ENCODE assay signal across 1 cellular context in genomic region chr7:107579881-107580715, GRCh38.
TF ChIP-seq lines count a peak whose summit lies in the region.

TSS of gene BCAP29 (plus strand) at chr7:107580246. CDS start at chr7:107580773, 527 bp downstream.

TF ChIP-seq in HEK293, 187 proteins besides CTCF, POLR2A, EP300 and RAD21 (continued from another document and continues in another):
- TF ChIP-seq ZBTB11 (tag by site-specific recombination; conservative IDR thresholded peaks at IDR 0.05; ENCODE audit: low read depth): peak; percentile 74
- no peak for TF ChIP-seq WT1 (tag by site-specific recombination; IDR thresholded peaks at IDR 0.05)
- no peak for TF ChIP-seq ZNF837 (tag by site-specific recombination; IDR thresholded peaks at IDR 0.05)
- TF ChIP-seq ZNF174 (tag by site-specific recombination; IDR thresholded peaks at IDR 0.05): no peak
- TF ChIP-seq ZNF513 (tag by site-specific recombination; IDR thresholded peaks at IDR 0.05): peak; percentile 20; the same call in 1 of the 2 replicates
- TF ChIP-seq ZNF830 (tag by site-specific recombination; IDR thresholded peaks at IDR 0.05; ENCODE audit: low read depth): no peak
- peak; percentile 36; the same call in 1 of the 2 replicates for TF ChIP-seq YY1 (tag by site-specific recombination; IDR thresholded peaks at IDR 0.05)
- peak; percentile 70 for TF ChIP-seq KLF9 (tag by site-specific recombination; IDR thresholded peaks at IDR 0.05; ENCODE audit: low read depth)
- no peak for TF ChIP-seq GLI4 (tag by site-specific recombination; IDR thresholded peaks at IDR 0.05)
- peak; percentile 76 for TF ChIP-seq PATZ1 (tag by site-specific recombination; IDR thresholded peaks at IDR 0.05)
- TF ChIP-seq ZNF561 (tag by site-specific recombination; IDR thresholded peaks at IDR 0.05; ENCODE audit: borderline replicate concordance): peak; percentile 98
- TF ChIP-seq ZNF449 (tag by site-specific recombination; IDR thresholded peaks at IDR 0.05): peak; percentile 83
- peak; percentile 42; the same call in 1 of the 2 replicates for TF ChIP-seq ZNF549 (tag by site-specific recombination; IDR thresholded peaks at IDR 0.05)
- no peak for TF ChIP-seq ATF2 (tag by site-specific recombination; IDR thresholded peaks at IDR 0.05; ENCODE audit: low read depth)
- 0 out of 2 replicates have a peak, but pooled peaks have one; percentile 14 for TF ChIP-seq ZNF37A (tag by site-specific recombination; IDR thresholded peaks at IDR 0.05)
- TF ChIP-seq ZNF19 (tag by site-specific recombination; IDR thresholded peaks at IDR 0.05; ENCODE audit: low read depth): no peak
- no peak for TF ChIP-seq ZBTB48 (tag by site-specific recombination; IDR thresholded peaks at IDR 0.05)
- TF ChIP-seq ZNF112 (tag by site-specific recombination; IDR thresholded peaks at IDR 0.05): no peak
- TF ChIP-seq MZF1 (tag by site-specific recombination; IDR thresholded peaks at IDR 0.05; ENCODE audit: borderline replicate concordance): peak; percentile 7
- TF ChIP-seq GLI2 (tag by site-specific recombination; IDR thresholded peaks at IDR 0.05; ENCODE audit: borderline replicate concordance, low read depth): no peak
- TF ChIP-seq ZNF354C (tag by site-specific recombination; IDR thresholded peaks at IDR 0.05; ENCODE audit: borderline replicate concordance, low read depth): no peak
- TF ChIP-seq YY2 (tag by site-specific recombination; IDR thresholded peaks at IDR 0.05): no peak
- TF ChIP-seq KLF8 (tag by site-specific recombination; IDR thresholded peaks at IDR 0.05): peak; percentile 90
- TF ChIP-seq ZNF629 (tag by site-specific recombination; IDR thresholded peaks at IDR 0.05): peak; percentile 60
- no peak for TF ChIP-seq AEBP2 (tag by site-specific recombination; IDR thresholded peaks at IDR 0.05; ENCODE audit: borderline replicate concordance)
- peak; percentile 59 for TF ChIP-seq ZSCAN30 (tag by site-specific recombination; IDR thresholded peaks at IDR 0.05)
- no peak for TF ChIP-seq ZFP41 (tag by site-specific recombination; IDR thresholded peaks at IDR 0.05; ENCODE audit: borderline replicate concordance)
- no peak for TF ChIP-seq ZNF350 (tag by site-specific recombination; IDR thresholded peaks at IDR 0.05)
- no peak for TF ChIP-seq ZNF747 (tag by site-specific recombination; IDR thresholded peaks at IDR 0.05)
- TF ChIP-seq TSHZ1 (tag by site-specific recombination; IDR thresholded peaks at IDR 0.05; ENCODE audit: borderline replicate concordance): no peak; the same call in 1 of the 2 replicates
- peak; percentile 89 for TF ChIP-seq ZNF335 (tag by site-specific recombination; conservative IDR thresholded peaks at IDR 0.05)
- no peak for TF ChIP-seq ZNF704 (tag by site-specific recombination; IDR thresholded peaks at IDR 0.05)
- TF ChIP-seq ZNF394 (tag by site-specific recombination; IDR thresholded peaks at IDR 0.05; ENCODE audit: borderline replicate concordance): no peak
- no peak for TF ChIP-seq ZNF621 (tag by site-specific recombination; IDR thresholded peaks at IDR 0.05)
- peak; percentile 39; the same call in 1 of the 2 replicates for TF ChIP-seq ZNF324 (tag by site-specific recombination; IDR thresholded peaks at IDR 0.05)
- no peak for TF ChIP-seq ZNF148 (tag by site-specific recombination; IDR thresholded peaks at IDR 0.05; ENCODE audit: borderline replicate concordance)
- no peak for TF ChIP-seq GFI1B (tag by site-specific recombination; IDR thresholded peaks at IDR 0.05)
- no peak for TF ChIP-seq ZNF202 (tag by site-specific recombination; IDR thresholded peaks at IDR 0.05; ENCODE audit: borderline replicate concordance)
- no peak for TF ChIP-seq ZBTB21 (tag by site-specific recombination; IDR thresholded peaks at IDR 0.05)
- TF ChIP-seq ZNF670 (tag by site-specific recombination; IDR thresholded peaks at IDR 0.05; ENCODE audit: low read depth): no peak
- TF ChIP-seq KLF16 (tag by site-specific recombination; IDR thresholded peaks at IDR 0.05): peak; percentile 54; the same call in 1 of the 2 replicates
- TF ChIP-seq ZNF132 (tag by site-specific recombination; IDR thresholded peaks at IDR 0.05; ENCODE audit: borderline replicate concordance): no peak
- 0 out of 2 replicates have a peak, but pooled peaks have one; percentile 52 for TF ChIP-seq SCRT1 (tag by site-specific recombination; IDR thresholded peaks at IDR 0.05; ENCODE audit: borderline replicate concordance)
- TF ChIP-seq ZNF555 (tag by site-specific recombination; conservative IDR thresholded peaks at IDR 0.05): no peak
- peak; percentile 45; the same call in 1 of the 2 replicates for TF ChIP-seq ZNF2 (tag by site-specific recombination; IDR thresholded peaks at IDR 0.05)
